In genomic region chr19:19959151-19959799, GRCh38 we compare ENCODE assay signal across 8 cellular contexts. TPM values are rescaled to one million over a fixed set of nuclear protein-coding genes. Genes with fewer than 3 reads are reported as not detected.
DNase-seq lines count a peak whose midpoint lies in the region; ATAC-seq and TF ChIP-seq lines count a peak whose summit lies in the region.
"Not testable (repeated sequence)": the region's sequence is repeated elsewhere in the genome, so short reads cannot be mapped to it uniquely, and the experiment has no call there.

No MANE protein-coding gene starts in this region.

- not testable (repeated sequence) for H3K4me1 ChIP-seq in spleen, upper lobe of right lung

- H3K4me3 Mint-ChIP-seq in activated T-helper 2 cell treated with anti-CD3 and anti-CD28 coated beads, Interferon-gamma antibody, Interleukin-2, Interleukin-4, amounts not matched to agents 10 μg/mL and 5 μg/mL and 100 μg/mL, durations not matched to agents 14 hours and 24 hours and 36 hours (ENCODE audit: low read depth) = not testable (repeated sequence)

- H3K9me3 Mint-ChIP-seq in activated T-helper 2 cell treated with anti-CD3 and anti-CD28 coated beads, Interferon-gamma antibody, Interleukin-2, Interleukin-4, amounts not matched to agents 10 μg/mL and 5 μg/mL and 100 μg/mL, durations not matched to agents 14 hours and 24 hours and 36 hours = peaks cover 25% of the 10 kb centered on the region

- H3K27ac Mint-ChIP-seq in activated T-helper 2 cell treated with anti-CD3 and anti-CD28 coated beads, Interferon-gamma antibody, Interleukin-2, Interleukin-4, amounts not matched to agents 10 μg/mL and 5 μg/mL and 100 μg/mL, durations not matched to agents 14 hours and 24 hours and 36 hours = not testable (repeated sequence)

- H3K27me3 Mint-ChIP-seq in activated T-helper 2 cell treated with anti-CD3 and anti-CD28 coated beads, Interferon-gamma antibody, Interleukin-2, Interleukin-4, amounts not matched to agents 10 μg/mL and 5 μg/mL and 100 μg/mL, durations not matched to agents 14 hours and 24 hours and 36 hours (ENCODE audit: low read depth) = not testable (repeated sequence)

- not testable (repeated sequence) for TF ChIP-seq POLR2A in lower leg skin (IDR thresholded peaks at IDR 0.05); spleen (IDR thresholded peaks at IDR 0.05)

- H3K36me3 ChIP-seq in spleen, upper lobe of right lung: not testable (repeated sequence)

- H3K36me3 Mint-ChIP-seq in activated T-helper 2 cell treated with anti-CD3 and anti-CD28 coated beads, Interferon-gamma antibody, Interleukin-2, Interleukin-4, amounts not matched to agents 10 μg/mL and 5 μg/mL and 100 μg/mL, durations not matched to agents 14 hours and 24 hours and 36 hours (ENCODE audit: low read depth) = not testable (repeated sequence)

- H3K27me3 ChIP-seq in spleen (replicated peaks in 1 of 7); upper lobe of right lung: not testable (repeated sequence)

- 15 to 20% methylated on average over 9 of the region's 9 CpGs for WGBS in lower leg skin, 2 donors
- 17 to 21% (median 19%) methylated on average over 8 to 9 of the region's 9 CpGs for WGBS in spleen, 5 donors

- not testable (repeated sequence) for H3K4me1 Mint-ChIP-seq in activated T-helper 2 cell treated with anti-CD3 and anti-CD28 coated beads, Interferon-gamma antibody, Interleukin-2, Interleukin-4, amounts not matched to agents 10 μg/mL and 5 μg/mL and 100 μg/mL, durations not matched to agents 14 hours and 24 hours and 36 hours (ENCODE audit: low read depth)

- ATAC-seq in upper lobe of right lung = not testable (repeated sequence)

- intact Hi-C loops in activated T-helper 2 cell treated with anti-CD3 and anti-CD28 coated beads, Interferon-gamma antibody, Interleukin-2, Interleukin-4, amounts not matched to agents 10 μg/mL and 5 μg/mL and 100 μg/mL, durations not matched to agents 14 hours and 24 hours and 36 hours (cut with micrococcal nuclease); lower leg skin (cut with DNase I; ENCODE audit: low total_unique reads); spleen (cut with DNase I; ENCODE audit: low total_unique reads): not testable (repeated sequence)
- intact Hi-C loops in upper lobe of right lung (cut with DNase I) = loop anchor here (10.0 kb wide), 1 partner anchor 424 kb away; the partner anchor contains the start of gene CILP2

- not testable (repeated sequence) for H3K9me3 ChIP-seq in spleen, upper lobe of right lung

- DNase-seq in GDM1 (lab: John Stamatoyannopoulos, UW) = peak; percentile 17
- DNase-seq in NCI-H1694 (lab: John Stamatoyannopoulos, UW) = peak; percentile 25
- DNase-seq in SW480 (ENCODE audit: low spot score) = peak; percentile 31
- DNase-seq in activated T-helper 2 cell treated with anti-CD3 and anti-CD28 coated beads, Interferon-gamma antibody, Interleukin-2, Interleukin-4, amounts not matched to agents 10 μg/mL and 5 μg/mL and 100 μg/mL, durations not matched to agents 14 hours and 24 hours and 36 hours (ENCODE audit: low spot score) = peak; percentile 32
- DNase-seq in epithelial cell of esophagus (ENCODE audit: low read depth) = peak; percentile 52
- peak; percentile 64 to 88 for DNase-seq in lower leg skin (ENCODE audit: low spot score in 2 of 2)
- peak; percentile 89 for DNase-seq in spleen
- peak; percentile 79 for DNase-seq in upper lobe of right lung

- not testable (repeated sequence) for H3K4me3 ChIP-seq in epithelial cell of esophagus (ENCODE audit: low read length); lower leg skin (ENCODE audit: low read depth, poor library complexity, severe bottlenecking); upper lobe of right lung
- H3K4me3 ChIP-seq in spleen = peak overlapping the region in 1 of 8 donors; percentile 42

- not testable (repeated sequence) for H3K27ac ChIP-seq in spleen, upper lobe of right lung

- peak; percentile 54 for TF ChIP-seq CTCF in epithelial cell of esophagus (IDR thresholded peaks at IDR 0.05; ENCODE audit: insufficient read depth, low read depth, low read length, missing control alignments)
- TF ChIP-seq CTCF in lower leg skin (IDR thresholded peaks at IDR 0.05) = not testable (repeated sequence)
- peak; percentile 49 to 81 (median 74) for TF ChIP-seq CTCF in spleen (IDR thresholded peaks at IDR 0.05 in 8 of 11, conservative IDR thresholded peaks at IDR 0.05 in 3 of 11)
- peak; percentile 77 for TF ChIP-seq CTCF in upper lobe of right lung (IDR thresholded peaks at IDR 0.05)

RNA-seq across cellular contexts. Expression of gene ZNF93, which starts 58.5 kb away (rescaled TPM):
- 7.1 and 7.6 TPM in 2 replicates for total RNA-seq in activated T-helper 2 cell treated with anti-CD3 and anti-CD28 coated beads, Interferon-gamma antibody, Interleukin-2, Interleukin-4, amounts not matched to agents 10 μg/mL and 5 μg/mL and 100 μg/mL, durations not matched to agents 14 hours and 24 hours and 36 hours
- total RNA-seq in lower leg skin (1 to 10 TPM; 3.4 to 4.7 (median 4.0) TPM), spleen (10 to 100 TPM in 3 of 7 donors, 1 to 10 TPM in 4; 4.7 to 21.7 (median 7.9) TPM), upper lobe of right lung (1.9 TPM)
- polyA plus RNA-seq in spleen = 1 to 10 TPM; 2.3 to 4.2 (median 4.1) TPM

Comparison
In these comparisons a context has a peak if more than half of its experiments do, and no peak if none do; other contexts are left out.
1. DNase-seq: peak in every context shown above with its lines; median percentile 89 in spleen; 79 in upper lobe of right lung; 76 in lower leg skin; 52 in epithelial cell of esophagus; 32 in activated T-helper 2 cell treated with anti-CD3 and anti-CD28 coated beads, Interferon-gamma antibody, Interleukin-2, Interleukin-4, amounts not matched to agents 10 μg/mL and 5 μg/mL and 100 μg/mL, durations not matched to agents 14 hours and 24 hours and 36 hours; 31 in SW480; 25 in NCI-H1694; 17 in GDM1.